ENCODE assay signal across 2 cellular contexts in genomic region chr11:64256300-64256699, GRCh38.
TF ChIP-seq lines count a peak whose summit lies in the region.

No MANE protein-coding gene starts in this region.

TF ChIP-seq in SK-N-SH, 30 proteins besides CTCF, POLR2A, EP300 and RAD21:
- no peak for TF ChIP-seq SMC3 (IDR thresholded peaks at IDR 0.05; ENCODE audit: low read depth, low read length)
- TF ChIP-seq MAX (IDR thresholded peaks at IDR 0.05; ENCODE audit: low read depth): no peak
- no peak for TF ChIP-seq CHD2 (IDR thresholded peaks at IDR 0.05; ENCODE audit: low read length, partially characterized antibody)
- TF ChIP-seq REST (IDR thresholded peaks at IDR 0.05; ENCODE audit: low read depth, low read length): no peak
- no peak for TF ChIP-seq MXI1 (IDR thresholded peaks at IDR 0.05; ENCODE audit: low read depth, low read length)
- no peak for TF ChIP-seq RFX5 (IDR thresholded peaks at IDR 0.05; ENCODE audit: low read length)
- TF ChIP-seq EZH2phosphoT487 (IDR thresholded peaks at IDR 0.05; ENCODE audit: borderline replicate concordance, low read depth): no peak
- no peak for TF ChIP-seq FOXM1 (IDR thresholded peaks at IDR 0.05; ENCODE audit: low read depth)
- no peak for TF ChIP-seq GABPA (IDR thresholded peaks at IDR 0.05; ENCODE audit: low read depth)
- no peak for TF ChIP-seq POLR2AphosphoS5 (IDR thresholded peaks at IDR 0.05; ENCODE audit: low read depth, low read length)
TF ChIP-seq in SK-N-SH: peak in this region for 0.

TF ChIP-seq in SK-N-SH treated with all-trans-retinoic acid at 6 μM for 48 hours, 23 proteins besides CTCF, POLR2A, EP300 and RAD21:
- no peak for TF ChIP-seq SNAI2 (CRISPR knock-in tag; IDR thresholded peaks at IDR 0.05)
- TF ChIP-seq CREB5 (CRISPR knock-in tag; IDR thresholded peaks at IDR 0.05; ENCODE audit: low read depth): no peak
- TF ChIP-seq RARB (CRISPR knock-in tag; IDR thresholded peaks at IDR 0.05): no peak
- no peak for TF ChIP-seq ZC3H10 (CRISPR knock-in tag; IDR thresholded peaks at IDR 0.05)
- no peak for TF ChIP-seq TOX (CRISPR knock-in tag; IDR thresholded peaks at IDR 0.05; ENCODE audit: borderline replicate concordance)
- TF ChIP-seq OSR1 (CRISPR knock-in tag; IDR thresholded peaks at IDR 0.05): no peak
- TF ChIP-seq ZFP30 (CRISPR knock-in tag; IDR thresholded peaks at IDR 0.05): no peak
- TF ChIP-seq PATZ1 (CRISPR knock-in tag; IDR thresholded peaks at IDR 0.05; ENCODE audit: borderline replicate concordance): no peak
- TF ChIP-seq GLIS3 (CRISPR knock-in tag; IDR thresholded peaks at IDR 0.05): no peak
- TF ChIP-seq TSHZ2 (CRISPR knock-in tag; IDR thresholded peaks at IDR 0.05): no peak
- TF ChIP-seq ZNF70 (CRISPR knock-in tag; IDR thresholded peaks at IDR 0.05): no peak
- TF ChIP-seq ESRRG (CRISPR knock-in tag; IDR thresholded peaks at IDR 0.05): no peak
- no peak for TF ChIP-seq CSDC2 (CRISPR knock-in tag; IDR thresholded peaks at IDR 0.05)
- TF ChIP-seq POU6F1 (CRISPR knock-in tag; IDR thresholded peaks at IDR 0.05; ENCODE audit: borderline replicate concordance, low read depth): no peak
- no peak for TF ChIP-seq TCF4 (CRISPR knock-in tag; IDR thresholded peaks at IDR 0.05; ENCODE audit: borderline replicate concordance)
- TF ChIP-seq ARNTL (CRISPR knock-in tag; IDR thresholded peaks at IDR 0.05; ENCODE audit: borderline replicate concordance, low read depth): no peak
